In genomic region chr4:25834411-25835107, GRCh38 we compare ENCODE assay signal across 12 cellular contexts.
"Had no signal": no experiment of that assay in that cellular context is flagged by ENCODE, and none has a peak within 500 bp of the region (broad histone marks: within the 10 kb centered on the region; RNA-seq: fewer than 3 reads in every experiment).

No MANE protein-coding gene starts in this region.

- FAIRE-seq: frontal cortex, keratinocyte, TTC549 had no signal

- H3K4me1 Mint-ChIP-seq: activated CD4-positive, alpha-beta T cell treated with anti-CD3 and anti-CD28 coated beads for 36 hours had no signal

- H3K36me3 ChIP-seq: colonic mucosa, transverse colon had no signal

- H3K27me3 ChIP-seq: colonic mucosa, heart right ventricle, transverse colon had no signal

- H3K4me1 ChIP-seq: colonic mucosa, heart right ventricle, transverse colon had no signal

- H3K27me3 Mint-ChIP-seq: activated CD4-positive, alpha-beta T cell treated with anti-CD3 and anti-CD28 coated beads for 36 hours; activated CD8-positive, alpha-beta T cell treated with anti-CD3 and anti-CD28 coated beads for 36 hours; T-helper 17 cell had no signal

- ATAC-seq: activated CD4-positive, alpha-beta T cell treated with anti-CD3 and anti-CD28 coated beads for 36 hours; activated CD8-positive, alpha-beta T cell treated with anti-CD3 and anti-CD28 coated beads for 36 hours; heart right ventricle; T-helper 17 cell had no signal

- H3K9me3 ChIP-seq: colonic mucosa, heart right ventricle, transverse colon had no signal

- H3K27ac ChIP-seq: colonic mucosa, heart right ventricle had no signal

- H3K4me3 ChIP-seq: colonic mucosa, heart right ventricle, transverse colon had no signal

- H3K9me3 Mint-ChIP-seq: activated CD8-positive, alpha-beta T cell treated with anti-CD3 and anti-CD28 coated beads for 36 hours; activated naive CD4-positive, alpha-beta T cell treated with anti-CD3 and anti-CD28 coated beads for 36 hours; activated T-helper 1 cell treated with anti-CD3 and anti-CD28 coated beads, Interleukin-12 subunit alpha, Interleukin-12 subunit beta, Interleukin-2, Interleukin-4 antibody, amounts not matched to agents 30 ng/mL and 10 ng/mL and 1 ng/mL, durations not matched to agents 14 hours and 24 hours and 36 hours had no signal

- DNase-seq: activated CD4-positive, alpha-beta T cell treated with anti-CD3 and anti-CD28 coated beads for 36 hours; activated CD8-positive, alpha-beta memory T cell treated with anti-CD3 and anti-CD28 coated beads, Interleukin-2, amount 50 U/mL, for 4 hours; activated CD8-positive, alpha-beta T cell treated with anti-CD3 and anti-CD28 coated beads for 36 hours; activated naive CD4-positive, alpha-beta T cell treated with anti-CD3 and anti-CD28 coated beads for 36 hours; colonic mucosa; heart right ventricle; T-helper 17 cell; transverse colon had no signal

- H3K27ac Mint-ChIP-seq: activated CD4-positive, alpha-beta T cell treated with anti-CD3 and anti-CD28 coated beads for 36 hours; activated CD8-positive, alpha-beta T cell treated with anti-CD3 and anti-CD28 coated beads for 36 hours; activated naive CD4-positive, alpha-beta T cell treated with anti-CD3 and anti-CD28 coated beads for 36 hours; activated T-helper 1 cell treated with anti-CD3 and anti-CD28 coated beads, Interleukin-12 subunit alpha, Interleukin-12 subunit beta, Interleukin-2, Interleukin-4 antibody, amounts not matched to agents 30 ng/mL and 10 ng/mL and 1 ng/mL, durations not matched to agents 14 hours and 24 hours and 36 hours; T-helper 17 cell had no signal

- H3K4me3 Mint-ChIP-seq: activated CD4-positive, alpha-beta T cell treated with anti-CD3 and anti-CD28 coated beads for 36 hours; activated CD8-positive, alpha-beta T cell treated with anti-CD3 and anti-CD28 coated beads for 36 hours; activated naive CD4-positive, alpha-beta T cell treated with anti-CD3 and anti-CD28 coated beads for 36 hours; activated T-helper 1 cell treated with anti-CD3 and anti-CD28 coated beads, Interleukin-12 subunit alpha, Interleukin-12 subunit beta, Interleukin-2, Interleukin-4 antibody, amounts not matched to agents 30 ng/mL and 10 ng/mL and 1 ng/mL, durations not matched to agents 14 hours and 24 hours and 36 hours; T-helper 17 cell had no signal
